In the genomic region with DNA sequence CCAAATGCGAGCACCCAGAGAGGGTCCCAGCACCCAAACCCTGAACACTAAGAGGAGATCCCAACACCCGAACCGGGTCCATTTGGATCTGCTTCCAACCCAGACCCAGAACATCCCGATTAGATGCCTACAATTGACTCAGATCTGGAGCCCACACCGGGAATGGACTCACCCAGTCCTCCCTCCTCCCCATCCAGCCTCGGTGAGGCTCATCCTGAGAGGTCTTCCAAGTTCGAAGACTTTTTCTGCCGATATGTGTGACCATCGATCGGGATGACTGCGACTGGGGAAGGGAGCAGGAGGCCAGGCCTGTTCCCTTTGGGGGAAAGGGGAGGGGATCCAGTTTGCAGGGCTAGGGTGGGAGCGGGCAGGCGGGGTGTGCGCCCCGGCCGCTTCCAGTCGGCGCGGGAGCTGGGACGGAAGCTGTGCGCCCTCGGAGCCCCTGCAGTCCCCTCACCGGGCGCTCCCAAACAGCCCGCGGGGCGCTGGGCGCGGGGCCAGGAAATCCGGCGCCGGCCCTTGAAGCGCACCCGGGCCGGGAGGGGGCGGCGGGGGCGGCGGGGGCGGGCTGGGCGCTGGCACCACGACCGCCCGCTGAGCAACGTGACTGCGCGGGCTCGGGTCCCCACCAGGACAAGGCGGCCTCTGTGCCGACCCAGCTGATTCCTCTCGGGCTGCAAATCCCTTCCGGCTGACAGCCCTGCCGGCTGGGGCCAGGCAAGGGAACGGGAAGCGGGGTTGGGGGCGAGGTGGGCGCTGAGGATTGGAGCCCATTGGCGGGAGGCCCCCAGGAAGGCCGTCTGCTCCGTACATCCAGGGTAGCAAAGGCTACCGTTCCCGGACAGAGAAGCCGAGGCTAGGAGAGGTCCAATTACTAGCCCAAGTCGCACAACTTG, we compare ENCODE assay signal across 8 cellular contexts.
A peak's percentile ranks its signal among the peaks of the same experiment; 100 is the strongest.
DNase-seq lines count a peak whose midpoint lies in the region; ATAC-seq lines count a peak whose summit lies in the region.

No MANE protein-coding gene starts in this region.

- ATAC-seq in right cardiac atrium (peak; percentile 30 to 34), GM18502 (IDR thresholded peaks at IDR 0.05; ENCODE audit: poor library complexity, unreplicated experiment) (no peak), HG02870 (IDR thresholded peaks at IDR 0.05; ENCODE audit: unreplicated experiment) (no peak), GM19452 (IDR thresholded peaks at IDR 0.05; ENCODE audit: unreplicated experiment) (no peak)
- ATAC-seq in stimulated activated memory B cell treated with anti-CD40 and anti-IgM and Interleukin-4, amounts not matched to agents 10 μg/mL and 1 μg/mL and 100 μg/mL, for 72 hours = peak; percentile 40

- intact Hi-C loops in right cardiac atrium (cut with DNase I) = no loop called here

- peaks cover 13% of the 10 kb centered on the region for H3K4me1 Mint-ChIP-seq in activated CD4-positive, alpha-beta T cell treated with anti-CD3 and anti-CD28 coated beads, Interleukin-2, amount 10 ng/mL, durations not matched to agents 7 days and 5 days
- H3K4me1 Mint-ChIP-seq in stimulated activated memory B cell treated with anti-CD40 and anti-IgM and Interleukin-4, amounts not matched to agents 10 μg/mL and 1 μg/mL and 100 μg/mL, for 72 hours = peaks cover 31% of the 10 kb centered on the region

- no peaks in the 10 kb centered on the region for H3K9me3 ChIP-seq in right cardiac atrium (ENCODE audit: control insufficient read depth, low read length)

- H3K27me3 Mint-ChIP-seq in activated CD4-positive, alpha-beta T cell treated with anti-CD3 and anti-CD28 coated beads, Interleukin-2, amount 10 ng/mL, durations not matched to agents 7 days and 5 days = peaks cover 6% of the 10 kb centered on the region
- H3K27me3 Mint-ChIP-seq in stimulated activated memory B cell treated with anti-CD40 and anti-IgM and Interleukin-4, amounts not matched to agents 10 μg/mL and 1 μg/mL and 100 μg/mL, for 72 hours = no peaks in the 10 kb centered on the region

- H3K27me3 ChIP-seq in right cardiac atrium (ENCODE audit: control insufficient read depth, insufficient read depth) = no peaks in the 10 kb centered on the region

- CTCF ChIA-PET in activated CD4-positive, alpha-beta T cell treated with anti-CD3 and anti-CD28 coated beads, Interleukin-2, amount 10 ng/mL, durations not matched to agents 7 days and 5 days (lab: Charles Lee) = interaction anchor here (0.8 to 1.1 kb wide), 2 partner anchors 151 to 155 kb away, joined by 3 to 4 read pairs; no protein-coding TSS in a partner anchor

- no peaks in the 10 kb centered on the region for H3K9me3 Mint-ChIP-seq in activated CD4-positive, alpha-beta T cell treated with anti-CD3 and anti-CD28 coated beads, Interleukin-2, amount 10 ng/mL, durations not matched to agents 7 days and 5 days
- H3K9me3 Mint-ChIP-seq in stimulated activated memory B cell treated with anti-CD40 and anti-IgM and Interleukin-4, amounts not matched to agents 10 μg/mL and 1 μg/mL and 100 μg/mL, for 72 hours = no peaks in the 10 kb centered on the region

- no peaks in the 10 kb centered on the region for H3K36me3 Mint-ChIP-seq in activated CD4-positive, alpha-beta T cell treated with anti-CD3 and anti-CD28 coated beads, Interleukin-2, amount 10 ng/mL, durations not matched to agents 7 days and 5 days (ENCODE audit: low read depth)
- no peaks in the 10 kb centered on the region for H3K36me3 Mint-ChIP-seq in stimulated activated memory B cell treated with anti-CD40 and anti-IgM and Interleukin-4, amounts not matched to agents 10 μg/mL and 1 μg/mL and 100 μg/mL, for 72 hours

- peak overlapping the region; percentile 60 for H3K4me3 ChIP-seq in right cardiac atrium (ENCODE audit: low read length)

- peak overlapping the region; percentile 46 for H3K27ac Mint-ChIP-seq in activated CD4-positive, alpha-beta T cell treated with anti-CD3 and anti-CD28 coated beads, Interleukin-2, amount 10 ng/mL, durations not matched to agents 7 days and 5 days
- peak overlapping the region; percentile 44 for H3K27ac Mint-ChIP-seq in stimulated activated memory B cell treated with anti-CD40 and anti-IgM and Interleukin-4, amounts not matched to agents 10 μg/mL and 1 μg/mL and 100 μg/mL, for 72 hours

- DNase-seq in activated CD4-positive, alpha-beta T cell treated with anti-CD3 and anti-CD28 coated beads, Interleukin-2, amount 10 ng/mL, durations not matched to agents 7 days and 5 days = no peak
- no peak for DNase-seq in activated CD4-positive, alpha-beta T cell treated with anti-CD3 and anti-CD28 coated beads, Interleukin-2, amount 50 U/mL, for 4 hours
- DNase-seq in activated gamma-delta T cell (lab: John Stamatoyannopoulos, UW) (peak; percentile 20), right cardiac atrium (peak; percentile 26 to 72 (median 71))

- peaks cover 2% of the 10 kb centered on the region for H3K4me1 ChIP-seq in right cardiac atrium (ENCODE audit: control insufficient read depth, insufficient read depth, low read length)

- H3K4me3 Mint-ChIP-seq in activated CD4-positive, alpha-beta T cell treated with anti-CD3 and anti-CD28 coated beads, Interleukin-2, amount 10 ng/mL, durations not matched to agents 7 days and 5 days = no peak overlapping the region
- peak overlapping the region; percentile 22 for H3K4me3 Mint-ChIP-seq in stimulated activated memory B cell treated with anti-CD40 and anti-IgM and Interleukin-4, amounts not matched to agents 10 μg/mL and 1 μg/mL and 100 μg/mL, for 72 hours

- no peak overlapping the region for H3K27ac ChIP-seq in right cardiac atrium (ENCODE audit: low read length)

- 8% methylated on average over 64 of the region's 64 CpGs for WGBS in right cardiac atrium

- POLR2A ChIA-PET in activated CD4-positive, alpha-beta T cell treated with anti-CD3 and anti-CD28 coated beads, Interleukin-2, amount 10 ng/mL, durations not matched to agents 7 days and 5 days (lab: Charles Lee) = no interaction called here

Comparison
In these comparisons a context has a peak if more than half of its experiments do, and no peak if none do; other contexts are left out.
1. DNase-seq: peak in activated gamma-delta T cell (single experiment) and right cardiac atrium (3 of 3); none in activated CD4-positive, alpha-beta T cell treated with anti-CD3 and anti-CD28 coated beads, Interleukin-2, amount 10 ng/mL, durations not matched to agents 7 days and 5 days (single experiment) and activated CD4-positive, alpha-beta T cell treated with anti-CD3 and anti-CD28 coated beads, Interleukin-2, amount 50 U/mL, for 4 hours (0 of 2).
2. ATAC-seq: peak in right cardiac atrium (2 of 2) and stimulated activated memory B cell treated with anti-CD40 and anti-IgM and Interleukin-4, amounts not matched to agents 10 μg/mL and 1 μg/mL and 100 μg/mL, for 72 hours (single experiment); none in GM18502 (single experiment), HG02870 (single experiment) and GM19452 (single experiment).